7 cellular contexts compared by ENCODE assay signal in the genomic region with DNA sequence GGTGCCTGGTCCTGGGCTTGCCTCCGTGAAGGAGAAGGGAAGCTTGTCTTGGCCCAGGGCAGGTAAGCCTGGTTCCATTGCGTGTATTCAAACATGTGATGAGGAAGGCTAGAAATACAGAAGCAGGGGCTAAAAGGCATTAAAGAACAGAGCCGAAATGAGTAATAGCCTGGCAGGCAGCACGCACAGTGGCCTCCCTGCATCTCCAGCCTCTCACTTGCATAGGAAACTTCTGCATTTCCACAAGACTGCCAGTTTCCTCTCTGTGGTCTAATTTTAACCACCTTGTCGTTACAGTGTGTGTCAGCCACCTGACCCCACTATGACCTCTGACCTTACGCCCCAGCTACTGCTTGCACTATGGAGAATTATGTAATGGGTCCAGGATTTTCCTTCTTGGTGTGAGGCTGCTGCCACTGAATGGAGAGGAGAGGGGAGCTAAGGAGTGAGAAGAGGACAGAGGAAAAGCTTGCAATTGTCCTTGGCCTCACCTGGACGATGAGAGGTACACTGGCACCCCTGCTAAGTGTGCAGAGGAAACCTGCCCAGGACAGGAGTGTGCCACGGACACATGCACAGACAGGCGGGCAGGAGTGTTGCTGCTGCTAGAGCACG. TPM values are rescaled to one million over a fixed set of nuclear protein-coding genes. Genes with fewer than 3 reads are reported as not detected.
DNase-seq lines count a peak whose midpoint lies in the region; ATAC-seq and TF ChIP-seq lines count a peak whose summit lies in the region.

No MANE protein-coding gene starts in this region.

- no peak overlapping the region for H3K9ac ChIP-seq in mucosa of rectum (ENCODE audit: low read depth in 1 of 2, low read length in 2 of 2)

- H3K36me3 ChIP-seq in mucosa of rectum (ENCODE audit: control insufficient read depth in 2 of 2, insufficient read depth in 2 of 2, low read length in 2 of 2) (no peaks in the 10 kb centered on the region), vagina (no peaks in the 10 kb centered on the region)

- intact Hi-C loops in vagina (cut with DNase I): no loop called here

- H3K9me3 Mint-ChIP-seq in activated naive CD8-positive, alpha-beta T cell (ENCODE audit: low read depth): no peaks in the 10 kb centered on the region

- TF ChIP-seq POLR2A in vagina (IDR thresholded peaks at IDR 0.05): no peak

- no peak for TF ChIP-seq CTCF in vagina (IDR thresholded peaks at IDR 0.05)

- peak overlapping the region; percentile 39 to 86 for H3K27ac ChIP-seq in mucosa of rectum (ENCODE audit: low read depth in 2 of 2, low read length in 2 of 2)
- H3K27ac ChIP-seq in vagina: peak overlapping the region; percentile 92

- peak; percentile 40 for ATAC-seq in GM21825 (IDR thresholded peaks at IDR 0.05; ENCODE audit: unreplicated experiment)

- peaks cover 70 to 72% of the 10 kb centered on the region in 2 donors for H3K4me1 ChIP-seq in mucosa of rectum (ENCODE audit: control insufficient read depth in 2 of 2, insufficient read depth in 2 of 2, low read length in 2 of 2)
- H3K4me1 ChIP-seq in vagina: peaks cover 88% of the 10 kb centered on the region

- peak overlapping the region; percentile 69 for H3K4me3 Mint-ChIP-seq in activated naive CD8-positive, alpha-beta T cell

- H3K27me3 ChIP-seq in mucosa of rectum (ENCODE audit: control insufficient read depth in 2 of 2, insufficient read depth in 2 of 2, low read length in 2 of 2) (no peaks in the 10 kb centered on the region), vagina (no peaks in the 10 kb centered on the region)

- peaks cover 55% of the 10 kb centered on the region for H3K4me1 Mint-ChIP-seq in activated naive CD8-positive, alpha-beta T cell (ENCODE audit: low read depth)

- peaks cover 23% of the 10 kb centered on the region for H3K36me3 Mint-ChIP-seq in activated naive CD8-positive, alpha-beta T cell

- no peaks in the 10 kb centered on the region for H3K27me3 Mint-ChIP-seq in activated naive CD8-positive, alpha-beta T cell

- H3K4me3 ChIP-seq in mucosa of rectum (ENCODE audit: low read length in 2 of 2) (no peak overlapping the region), vagina (no peak overlapping the region)

- H3K27ac Mint-ChIP-seq in activated naive CD8-positive, alpha-beta T cell: peak overlapping the region; percentile 83

- DNase-seq in NOMO-1 treated with DMSO at 0.1 percent for 48 hours (lab: John Stamatoyannopoulos, UW; ENCODE audit: unreplicated experiment): peak; percentile 98
- DNase-seq in vagina (ENCODE audit: extremely low spot score in 2 of 2): no peak
- no peak for DNase-seq in SK-N-DZ (ENCODE audit: low spot score)
- DNase-seq in foreskin melanocyte: no peak

- H3K9me3 ChIP-seq in mucosa of rectum (ENCODE audit: control insufficient read depth in 2 of 2, low read length in 2 of 2): no peaks in the 10 kb centered on the region
- H3K9me3 ChIP-seq in vagina: no peaks in the 10 kb centered on the region

RNA-seq across cellular contexts. Expression of a gene that starts 32.8 kb away (rescaled TPM):
- 33.1 TPM for total RNA-seq in vagina
- 0.89 and 4.4 TPM in 2 replicates for polyA plus RNA-seq in SK-N-DZ (2014; cell fraction: cytosol; rRNA removed)
- polyA plus RNA-seq in SK-N-DZ (2014; cell fraction: nucleus; rRNA removed): 9.0 and 14.7 TPM in 2 replicates

RNA-seq across cellular contexts. Expression of a gene that starts 45.9 kb away (rescaled TPM):
- total RNA-seq in vagina: 24.3 TPM
- polyA plus RNA-seq in SK-N-DZ (2014; cell fraction: cytosol; rRNA removed): 40.6 and 46.7 TPM in 2 replicates
- 28.2 and 44.6 TPM in 2 replicates for polyA plus RNA-seq in SK-N-DZ (2014; cell fraction: nucleus; rRNA removed)

RNA-seq across cellular contexts. Expression of a gene that starts 57.8 kb away (rescaled TPM):
- total RNA-seq in vagina: 43.0 TPM
- 48.4 and 48.9 TPM in 2 replicates for polyA plus RNA-seq in SK-N-DZ (2014; cell fraction: cytosol; rRNA removed)
- polyA plus RNA-seq in SK-N-DZ (2014; cell fraction: nucleus; rRNA removed): 129 and 146 TPM in 2 replicates
